Comparison of ENCODE assay signal across 8 cellular contexts in the genomic region with DNA sequence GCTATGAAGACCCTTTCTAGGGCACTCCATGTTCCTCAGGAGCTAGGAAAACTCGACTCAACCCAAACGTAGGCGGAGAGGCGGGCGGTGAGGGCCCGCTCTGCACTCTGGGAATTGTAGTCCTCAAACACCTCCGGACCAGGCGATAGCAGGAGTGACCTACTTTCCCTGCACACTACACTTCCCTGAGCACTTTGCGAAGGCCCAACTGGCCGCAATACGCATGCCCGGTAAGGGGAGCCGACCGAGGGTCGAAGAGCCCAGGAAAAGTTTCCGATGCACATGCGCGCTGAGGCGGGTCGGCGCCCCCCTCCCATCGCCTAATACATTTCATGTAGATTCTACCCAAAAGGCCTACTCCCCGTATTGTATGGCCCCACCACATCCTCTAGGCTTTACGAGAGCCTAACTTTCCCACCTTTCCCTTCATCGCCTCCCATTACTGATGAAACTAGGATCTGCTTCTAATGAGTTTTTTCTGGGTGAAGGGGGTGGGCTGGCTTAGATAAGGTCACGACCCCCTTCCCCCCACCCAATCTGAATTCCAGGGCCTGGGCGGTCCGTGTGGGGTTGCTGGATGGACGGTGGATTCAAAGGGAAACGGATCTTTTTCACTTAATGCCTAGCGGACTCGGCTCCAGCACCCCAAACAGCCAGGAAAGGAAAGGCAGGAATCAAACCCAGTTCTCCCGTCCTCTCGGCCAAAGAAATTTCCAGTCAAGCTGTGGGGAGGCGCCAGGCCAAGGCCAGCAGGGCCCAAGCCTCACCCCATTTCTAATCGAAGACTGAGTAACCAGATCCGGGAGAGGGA. TPM values are rescaled to one million over a fixed set of nuclear protein-coding genes. Genes with fewer than 3 reads are reported as not detected.
DNase-seq lines count a peak whose midpoint lies in the region; ATAC-seq, FAIRE-seq and TF ChIP-seq lines count a peak whose summit lies in the region.

No MANE protein-coding gene starts in this region.

- peak overlapping the region; percentile 97 to 100 for H3K27ac ChIP-seq in kidney (ENCODE audit: low read depth in 2 of 2, low read length in 2 of 2)

- peak overlapping the region; percentile 100 for H3K9ac ChIP-seq in kidney (ENCODE audit: low read length in 2 of 2)

- H3K9me3 Mint-ChIP-seq in activated CD4-positive, alpha-beta T cell treated with anti-CD3 and anti-CD28 coated beads for 36 hours (ENCODE audit: low read depth) = no peaks in the 10 kb centered on the region
- no peaks in the 10 kb centered on the region for H3K9me3 Mint-ChIP-seq in chondrocyte (ENCODE audit: low read depth)

- H3K36me3 ChIP-seq in kidney (ENCODE audit: control insufficient read depth in 1 of 2, insufficient read depth in 2 of 2, low read length in 2 of 2) = peaks cover 3 to 11% of the 10 kb centered on the region in 2 donors

- CTCF ChIA-PET in activated CD4-positive, alpha-beta T cell treated with anti-CD3 and anti-CD28 coated beads for 36 hours (lab: Charles Lee) = interaction anchor here (0.7 to 3.9 kb wide), 6 partner anchors 17 to 88 kb away, joined by 3 to 17 read pairs (median 3); partner anchors contain the start of genes ACO2 and PHF5A

- peak overlapping the region; percentile 86 for H3K4me3 Mint-ChIP-seq in activated CD4-positive, alpha-beta T cell treated with anti-CD3 and anti-CD28 coated beads for 36 hours
- H3K4me3 Mint-ChIP-seq in chondrocyte (ENCODE audit: unreplicated experiment) = peak overlapping the region; percentile 97

- H3K27me3 Mint-ChIP-seq in activated CD4-positive, alpha-beta T cell treated with anti-CD3 and anti-CD28 coated beads for 36 hours = no peaks in the 10 kb centered on the region
- H3K27me3 Mint-ChIP-seq in chondrocyte (ENCODE audit: low read depth) = no peaks in the 10 kb centered on the region

- peak; percentile 90 for DNase-seq in AG08396 (ENCODE audit: low spot score)
- DNase-seq in NCI-H510A (lab: John Stamatoyannopoulos, UW) = peak; percentile 72
- peak; percentile 93 for DNase-seq in activated CD4-positive, alpha-beta T cell treated with anti-CD3 and anti-CD28 coated beads for 36 hours
- peak; percentile 97 for DNase-seq in chondrocyte (ENCODE audit: low spot score)
- DNase-seq in kidney = peak; percentile 96
- DNase-seq in stimulated activated CD4-positive, alpha-beta T cell treated with anti-CD3 and anti-CD28 coated beads, Interleukin-12 subunit alpha, Interleukin-12 subunit beta, amount 100 ng/mL, for 48 hours (ENCODE audit: low read depth in 2 of 3, low spot score in 1 of 3) = peak; percentile 84 to 87 (median 84)

- H3K36me3 Mint-ChIP-seq in activated CD4-positive, alpha-beta T cell treated with anti-CD3 and anti-CD28 coated beads for 36 hours (ENCODE audit: low read depth) = peaks cover 25% of the 10 kb centered on the region
- peaks cover 2% of the 10 kb centered on the region for H3K36me3 Mint-ChIP-seq in chondrocyte (ENCODE audit: low read depth)

- peaks cover 17% of the 10 kb centered on the region for H3K4me1 Mint-ChIP-seq in activated CD4-positive, alpha-beta T cell treated with anti-CD3 and anti-CD28 coated beads for 36 hours
- H3K4me1 Mint-ChIP-seq in chondrocyte (ENCODE audit: low read depth) = peaks cover 36% of the 10 kb centered on the region

- no peaks in the 10 kb centered on the region for H3K9me3 ChIP-seq in kidney (ENCODE audit: control insufficient read depth in 1 of 2, low read length in 2 of 2)

- intact Hi-C loops in activated CD4-positive, alpha-beta T cell treated with anti-CD3 and anti-CD28 coated beads for 36 hours (cut with DNase I, micrococcal nuclease) = loop anchor here (1.0 to 10.0 kb wide), 9 partner anchors 40 to 1170 kb away; partner anchors contain the start of genes DESI1 (in 1 of the 2), NAGA (in 1 of the 2), PHETA2 (in 1 of the 2) and POLDIP3 (in 1 of the 2)
- intact Hi-C loops in kidney (cut with DNase I) = no loop called here

- ATAC-seq in GM19023 (IDR thresholded peaks at IDR 0.05; ENCODE audit: unreplicated experiment) (peak; percentile 52), HG03342 (IDR thresholded peaks at IDR 0.05; ENCODE audit: unreplicated experiment) (peak; percentile 54)
- ATAC-seq in activated CD4-positive, alpha-beta T cell treated with anti-CD3 and anti-CD28 coated beads for 36 hours = peak; percentile 62

- TF ChIP-seq CTCF in chondrocyte (IDR thresholded peaks at IDR 0.05) = no peak
- no peak for TF ChIP-seq CTCF in kidney (IDR thresholded peaks at IDR 0.05; ENCODE audit: borderline replicate concordance, extremely low read depth, insufficient read depth)

- H3K27ac Mint-ChIP-seq in activated CD4-positive, alpha-beta T cell treated with anti-CD3 and anti-CD28 coated beads for 36 hours = peak overlapping the region; percentile 90
- H3K27ac Mint-ChIP-seq in chondrocyte (ENCODE audit: unreplicated experiment) = peak overlapping the region; percentile 98

- peaks cover 17 to 20% of the 10 kb centered on the region in 2 donors for H3K4me1 ChIP-seq in kidney (ENCODE audit: control insufficient read depth in 1 of 2, insufficient read depth in 1 of 2, low read depth in 1 of 2, low read length in 2 of 2)

- H3K4me3 ChIP-seq in kidney (ENCODE audit: low read length in 2 of 2) = peak overlapping the region; percentile 91 to 96

- POLR2A ChIA-PET in activated CD4-positive, alpha-beta T cell treated with anti-CD3 and anti-CD28 coated beads for 36 hours (lab: Charles Lee) = interaction anchor here (0.6 to 2.9 kb wide), 6 partner anchors 24 to 1171 kb away, joined by 3 to 53 read pairs (median 6); partner anchors contain the start of genes ACO2, PHF5A, RANGAP1 and TEF

- no peak for FAIRE-seq in kidney (lab: Jason Lieb, UNC)

RNA-seq across cellular contexts. Expression of gene TOB2, which starts 2.0 kb away (rescaled TPM):
- 10 to 100 TPM; 26.5 to 32.3 TPM for total RNA-seq in activated CD4-positive, alpha-beta T cell treated with anti-CD3 and anti-CD28 coated beads for 36 hours
- 37.7 to 42.0 TPM (median 40.8 TPM) in 3 replicates for total RNA-seq in chondrocyte
- total RNA-seq in kidney = 54.3 TPM
- 20.8 TPM for polyA plus RNA-seq in kidney (ENCODE audit: insufficient read depth, low read depth, low replicate concordance)

RNA-seq across cellular contexts. Expression of gene PHF5A, which starts 23.9 kb away (rescaled TPM):
- 10 to 100 TPM; 54.5 to 61.1 TPM for total RNA-seq in activated CD4-positive, alpha-beta T cell treated with anti-CD3 and anti-CD28 coated beads for 36 hours
- total RNA-seq in chondrocyte (22.5 to 32.4 TPM (median 26.8 TPM) in 3 replicates), kidney (34.0 TPM)
- polyA plus RNA-seq in kidney (ENCODE audit: insufficient read depth, low read depth, low replicate concordance) = 42.2 TPM

RNA-seq across cellular contexts. Expression of gene ACO2, which starts 24.4 kb away (rescaled TPM):
- 100 to 1,000 TPM in 1 of 2 experiments, 10 to 100 TPM in 1; 95.4 to 106 TPM for total RNA-seq in activated CD4-positive, alpha-beta T cell treated with anti-CD3 and anti-CD28 coated beads for 36 hours
- total RNA-seq in chondrocyte (60.9 to 85.6 TPM (median 62.4 TPM) in 3 replicates), kidney (119 TPM)
- 262 TPM for polyA plus RNA-seq in kidney (ENCODE audit: insufficient read depth, low read depth, low replicate concordance)

Comparison
In these comparisons a context has a peak if more than half of its experiments do, and no peak if none do; other contexts are left out.
1. Peak in every context shown above with its lines: DNase-seq, ATAC-seq, H3K4me3 ChIP-seq and H3K27ac ChIP-seq.